ENCODE assay signal across 1 cellular context in the genomic region with DNA sequence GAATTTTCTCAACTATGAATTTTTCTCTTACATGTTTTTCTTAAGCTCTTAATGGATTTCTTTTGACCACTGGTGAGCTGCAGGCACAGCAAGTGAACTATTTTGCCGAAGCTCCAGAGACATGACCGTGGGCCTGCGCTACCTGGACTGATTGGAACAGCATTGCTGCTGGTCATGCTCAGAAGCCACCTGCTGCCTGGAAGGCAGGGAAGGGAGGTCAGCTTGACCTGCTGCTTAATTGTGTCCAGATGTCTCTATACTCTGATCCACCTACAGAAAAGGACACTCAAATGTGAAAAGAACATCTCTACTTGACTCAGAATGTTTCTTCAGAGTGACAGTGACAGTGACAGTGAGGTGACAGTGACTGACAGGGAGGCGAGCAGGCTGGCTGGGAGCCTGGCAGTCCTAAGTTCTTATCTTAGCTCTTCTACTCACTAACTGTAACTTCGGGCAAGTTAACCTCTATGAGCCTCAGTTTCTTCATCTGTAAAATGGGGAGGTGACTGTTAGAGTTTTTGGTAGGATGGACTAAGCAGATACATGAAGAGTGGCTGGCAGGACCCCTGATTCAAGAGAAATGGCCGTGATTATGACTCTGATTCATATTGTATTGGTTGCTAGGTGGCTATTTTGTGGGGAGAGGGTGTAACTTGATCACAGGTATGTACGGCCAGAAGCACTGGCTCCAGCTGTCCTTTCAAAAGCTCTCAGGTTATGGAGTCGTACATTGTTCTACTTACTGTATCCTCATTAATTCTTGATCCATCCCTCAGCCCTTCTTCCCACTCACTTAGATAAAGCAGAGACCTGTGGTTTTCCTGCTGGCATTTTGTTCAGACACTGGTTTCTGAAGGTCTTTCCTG.
TF ChIP-seq lines count a peak whose summit lies in the region.

No MANE protein-coding gene starts in this region.

TF ChIP-seq in H1, 55 proteins besides CTCF, POLR2A, EP300 and RAD21:
- TF ChIP-seq BCL11A (IDR thresholded peaks at IDR 0.05; ENCODE audit: low read depth in 2 of 2, low read length in 2 of 2), result no peak
- TF ChIP-seq KDM1A (IDR thresholded peaks at IDR 0.05; ENCODE audit: borderline replicate concordance, low read length), result peak; percentile 24; the same call in 1 of the 2 replicates
